6 cellular contexts compared by ENCODE assay signal in genomic region chr12:53495903-53496751, GRCh38.
DNase-seq lines count a peak whose midpoint lies in the region; ATAC-seq and TF ChIP-seq lines count a peak whose summit lies in the region.

No MANE protein-coding gene starts in this region.

- no peak for TF ChIP-seq CTCF in RWPE1 (conservative IDR thresholded peaks at IDR 0.05; ENCODE audit: low read depth)

- ATAC-seq in GM18873 (IDR thresholded peaks at IDR 0.05; ENCODE audit: low FRiP score, unreplicated experiment) (no peak), HG03457 (IDR thresholded peaks at IDR 0.05; ENCODE audit: unreplicated experiment) (no peak), HG02870 (IDR thresholded peaks at IDR 0.05; ENCODE audit: unreplicated experiment) (no peak)

- DNase-seq in Ammon's horn (ENCODE audit: low spot score) (peak; percentile 64), RWPE1 (ENCODE audit: low spot score) (no peak), kidney tubule cell (ENCODE audit: low spot score) (peak; percentile 67)

- CTCF ChIA-PET in RWPE1 (lab: Yijun Ruan, JAX): no interaction called here

- POLR2A ChIA-PET in RWPE1 (lab: Yijun Ruan, JAX; ENCODE audit: low non-redundant PET): no interaction called here

- peak overlapping the region; percentile 53 for H3K27ac ChIP-seq in RWPE1
